Comparison of ENCODE assay signal across 8 cellular contexts in the genomic region with DNA sequence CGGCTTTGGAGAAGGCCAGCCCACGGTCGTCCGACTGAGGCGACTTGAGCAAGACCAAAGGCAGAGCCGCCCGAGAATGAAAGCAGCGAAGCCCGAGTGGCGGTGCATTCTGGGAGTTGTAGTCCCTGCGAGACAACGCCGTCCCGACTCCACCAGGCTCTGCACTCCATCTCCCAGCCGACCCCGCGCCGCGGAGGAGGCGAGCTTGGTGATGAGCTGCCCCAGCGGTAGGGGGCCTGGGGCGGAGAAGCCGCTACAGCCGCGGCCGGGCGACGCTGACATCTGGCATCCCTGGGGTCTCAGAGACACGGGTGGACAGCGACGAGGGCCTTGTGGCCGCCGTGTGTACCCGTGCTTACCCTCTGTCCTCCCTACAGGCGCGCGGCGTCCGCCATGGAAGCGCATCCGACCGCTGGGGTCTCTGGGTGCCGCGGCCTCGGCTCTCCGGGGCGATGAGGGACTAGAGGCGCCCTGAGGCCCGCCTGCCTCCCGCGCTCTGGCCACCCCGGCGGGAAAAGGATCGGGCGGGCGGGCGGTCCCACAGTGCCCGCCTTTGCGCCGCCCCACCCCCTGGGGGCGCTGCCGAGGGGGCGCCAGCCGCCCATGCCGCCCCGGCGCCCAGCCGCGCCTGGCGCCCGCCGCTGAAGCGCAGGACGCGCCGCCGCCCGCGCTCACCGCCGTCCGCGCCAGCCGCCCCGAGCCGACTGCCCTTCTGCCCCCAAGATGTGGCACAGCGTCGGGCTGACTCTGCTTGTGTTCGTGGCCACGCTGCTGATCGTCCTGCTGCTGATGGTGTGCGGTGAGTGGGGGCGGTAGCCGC. TPM values are rescaled to one million over a fixed set of nuclear protein-coding genes. Genes with fewer than 3 reads are reported as not detected.
DNase-seq lines count a peak whose midpoint lies in the region; ATAC-seq, FAIRE-seq and TF ChIP-seq lines count a peak whose summit lies in the region.

TSS of gene SMIM13 (plus strand) at position 244 of the 820 bp plus-strand sequence. CDS start at position 724, 480 bp downstream.

- peak within 1 kb of the TSS; percentile 92 for H3K4me3 ChIP-seq in BE2C (ENCODE audit: low read depth, low read length)
- H3K4me3 ChIP-seq in kidney (ENCODE audit: low read length in 2 of 2) = peak within 1 kb of the TSS; percentile 74 to 91

- ATAC-seq in HG03439 (IDR thresholded peaks at IDR 0.05; ENCODE audit: unreplicated experiment) = peak; percentile 94

- no peak for TF ChIP-seq CTCF in BE2C (IDR thresholded peaks at IDR 0.05; ENCODE audit: low read depth, low read length)
- TF ChIP-seq CTCF in kidney (IDR thresholded peaks at IDR 0.05; ENCODE audit: borderline replicate concordance, extremely low read depth, insufficient read depth) = peak; percentile 41

- DNase-seq in BE2C (peak; percentile 97), NCI-H510A (lab: John Stamatoyannopoulos, UW) (peak; percentile 82), cerebellum (ENCODE audit: low spot score) (peak; percentile 96), kidney (peak; percentile 99)
- peak; percentile 89 for DNase-seq in activated CD4-positive, alpha-beta T cell treated with anti-CD3 and anti-CD28 coated beads for 1 hour
- peak; percentile 97 for DNase-seq in stimulated activated CD4-positive, alpha-beta T cell treated with anti-CD3 and anti-CD28 coated beads, Interleukin-15, amount 100 ng/mL, for 24 hours

- FAIRE-seq in kidney (lab: Jason Lieb, UNC) = no peak

- no peaks in the 10 kb centered on the region for H3K9me3 ChIP-seq in BE2C
- no peaks in the 10 kb centered on the region for H3K9me3 ChIP-seq in kidney (ENCODE audit: control insufficient read depth in 1 of 2, low read length in 2 of 2)

- intact Hi-C loops in kidney (cut with DNase I) = no loop called here

- H3K9ac ChIP-seq in kidney (ENCODE audit: low read length in 2 of 2) = peak within 1 kb of the TSS; percentile 74 to 93

- H3K4me1 ChIP-seq in BE2C = peaks cover 5% of the 10 kb centered on the region; the same call in 1 of the 2 replicates
- H3K4me1 ChIP-seq in kidney (ENCODE audit: control insufficient read depth in 1 of 2, insufficient read depth in 1 of 2, low read depth in 1 of 2, low read length in 2 of 2) = peaks cover 4 to 5% of the 10 kb centered on the region in 2 donors

- no peaks in the 10 kb centered on the region for H3K27me3 ChIP-seq in BE2C

- peak within 1 kb of the TSS; percentile 93 to 94 for H3K27ac ChIP-seq in kidney (ENCODE audit: low read depth in 2 of 2, low read length in 2 of 2)

- H3K36me3 ChIP-seq in BE2C = 0 out of 2 replicates have a peak, but pooled peaks cover 3% of the 10 kb centered on the region
- no peaks in the 10 kb centered on the region for H3K36me3 ChIP-seq in kidney (ENCODE audit: control insufficient read depth in 1 of 2, insufficient read depth in 2 of 2, low read length in 2 of 2)

- peak; percentile 84 for TF ChIP-seq POLR2A in GM19193 (IDR thresholded peaks at IDR 0.05; ENCODE audit: extremely low read depth, insufficient read depth, insufficient read length)

RNA-seq across cellular contexts. Expression of gene SMIM13, which starts in this region (rescaled TPM):
- 15.1 TPM for polyA plus RNA-seq in BE2C (2012; ENCODE audit: insufficient read depth, insufficient read length, low read depth)
- total RNA-seq in cerebellum = 75.2 TPM
- 6.6 TPM for total RNA-seq in kidney
- 4.0 TPM for polyA plus RNA-seq in kidney (ENCODE audit: insufficient read depth, low read depth, low replicate concordance)

Comparison
In these comparisons a context has a peak if more than half of its experiments do, and no peak if none do; other contexts are left out.
1. Peak in every context shown above with its lines: DNase-seq, ATAC-seq, H3K4me3 ChIP-seq and H3K27ac ChIP-seq.
2. RNA of gene SMIM13 (total RNA-seq): 75.2 TPM in cerebellum (single experiment); 6.6 TPM in kidney (single experiment); every median in the first group is over 10 times any median in the second.